21 cellular contexts compared by ENCODE assay signal in the genomic region with DNA sequence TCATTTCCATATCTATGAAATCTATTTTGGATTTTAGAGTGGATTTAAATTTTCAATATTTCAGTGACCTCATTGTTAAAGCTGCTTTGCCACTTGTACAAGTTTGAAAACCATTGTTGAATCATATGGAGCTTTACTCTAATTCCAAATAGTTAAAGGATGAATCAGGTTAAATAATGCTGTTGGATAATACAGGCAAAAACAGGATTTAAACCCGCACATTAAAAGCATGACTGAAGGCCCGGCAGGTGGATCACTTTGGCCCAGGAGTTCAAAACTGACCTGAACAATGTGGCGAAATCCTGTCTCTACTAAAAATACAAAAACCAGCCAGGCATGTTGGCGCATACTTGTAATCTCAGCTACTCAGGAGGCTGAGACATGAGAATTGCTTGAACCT.
A peak's percentile ranks its signal among the peaks of the same experiment; 100 is the strongest.
DNase-seq lines count a peak whose midpoint lies in the region; ATAC-seq and TF ChIP-seq lines count a peak whose summit lies in the region.
"Had no signal": no experiment of that assay in that cellular context is flagged by ENCODE, and none has a peak within 500 bp of the region (broad histone marks: within the 10 kb centered on the region; RNA-seq: fewer than 3 reads in every experiment).

No MANE protein-coding gene starts in this region.

- POLR2A ChIA-PET in WTC11 (lab: Charles Lee) = interaction anchor here (1.0 kb wide), 1 partner anchor 69 kb away, joined by 3 read pairs; no protein-coding TSS in a partner anchor
- POLR2A ChIA-PET in PC-9 (lab: Charles Lee; ENCODE audit: unreplicated experiment) = interaction anchor here (0.7 kb wide), 1 partner anchor 67 kb away, joined by 9 read pairs; no protein-coding TSS in a partner anchor

- no peak overlapping the region for H3K4me3 ChIP-seq in PC-9
- H3K4me3 ChIP-seq: tibial nerve had no signal

- peaks cover 52% of the 10 kb centered on the region for H3K36me3 Mint-ChIP-seq in WTC11

- peaks cover 5% of the 10 kb centered on the region; the same call in 1 of the 2 replicates for H3K4me1 Mint-ChIP-seq in WTC11
- H3K4me1 Mint-ChIP-seq: memory B cell had no signal

- no TSS peak for BruUV-seq in PC-9 (replicated peaks; lab: Mats Ljungman, UMichigan)

- H4K20me1 ChIP-seq in PC-9 (ENCODE audit: insufficient read depth) = no peaks in the 10 kb centered on the region

- CTCF ChIA-PET in WTC11 (lab: Charles Lee) (no interaction called here), PC-9 (lab: Charles Lee) (no interaction called here)

- 0 out of 2 replicates have a peak, but pooled peaks cover 4% of the 10 kb centered on the region for H3K36me3 ChIP-seq in PC-9 (ENCODE audit: low read depth)

- no peaks in the 10 kb centered on the region for H3K9me2 ChIP-seq in PC-9 (ENCODE audit: insufficient read depth)

- H3K79me2 ChIP-seq in PC-9 (ENCODE audit: low read depth) = no peaks in the 10 kb centered on the region
- H3K79me2 ChIP-seq: parathyroid adenoma had no signal

- ATAC-seq in WTC11 (no peak), HG03378 (IDR thresholded peaks at IDR 0.05; ENCODE audit: unreplicated experiment) (no peak), HG03457 (IDR thresholded peaks at IDR 0.05; ENCODE audit: unreplicated experiment) (no peak)
- ATAC-seq: naive thymus-derived CD4-positive, alpha-beta T cell had no signal

- no peak overlapping the region for H3K27ac ChIP-seq in PC-9
- H3K27ac ChIP-seq: parathyroid adenoma, tibial nerve had no signal

- 0 out of 2 replicates have a peak overlapping the region, but pooled peaks have one; percentile 22 for H3K27ac Mint-ChIP-seq in WTC11
- H3K27ac Mint-ChIP-seq: activated CD4-positive, alpha-beta T cell treated with anti-CD3 and anti-CD28 coated beads, Interleukin-2, amount 10 ng/mL, durations not matched to agents 24 days and 14 days; memory B cell; naive thymus-derived CD4-positive, alpha-beta T cell had no signal

- no peak overlapping the region for H2AFZ ChIP-seq in PC-9
- H2AFZ ChIP-seq: parathyroid adenoma had no signal

- H3K27me3 Mint-ChIP-seq in WTC11 (ENCODE audit: low read depth) = no peaks in the 10 kb centered on the region
- H3K27me3 Mint-ChIP-seq: activated CD4-positive, alpha-beta T cell treated with anti-CD3 and anti-CD28 coated beads, Interleukin-2, amount 10 ng/mL, durations not matched to agents 24 days and 14 days; memory B cell; naive thymus-derived CD4-positive, alpha-beta T cell had no signal

- DNase-seq in HPDE6-E6E7 (ENCODE audit: extremely low spot score) (peak; percentile 1), WTC11 (ENCODE audit: low spot score) (no peak), fibroblast of peridontal ligament (ENCODE audit: extremely low read depth) (peak; percentile 30), PC-9 (no peak), OCI-M1 (lab: John Stamatoyannopoulos, UW) (no peak)
- DNase-seq: activated CD4-positive, alpha-beta T cell treated with anti-CD3 and anti-CD28 coated beads, Interleukin-2, amount 10 ng/mL, durations not matched to agents 24 days and 14 days; activated CD8-positive, alpha-beta memory T cell treated with anti-CD3 and anti-CD28 coated beads, Interleukin-2, amount 50 U/mL, for 4 hours; activated gamma-delta T cell; amygdala; C1 segment of cervical spinal cord; effector memory CD4-positive, alpha-beta T cell; MM.1S; naive thymus-derived CD4-positive, alpha-beta T cell; NCI-H1694; NCI-H2227 treated with DMSO at 0.1 percent for 48 hours; stimulated activated naive CD4-positive, alpha-beta T cell treated with Interleukin-2 at 50 U/mL for 16 hours had no signal

- H3K27me3 ChIP-seq in PC-9 (ENCODE audit: insufficient read depth, low read depth) = no peaks in the 10 kb centered on the region
- H3K27me3 ChIP-seq: tibial nerve had no signal

- intact Hi-C loops in PC-9 (cut with micrococcal nuclease; ENCODE audit: unreplicated experiment) = no loop called here

- TF ChIP-seq CTCF in WTC11 (IDR thresholded peaks at IDR 0.05) = no peak
- TF ChIP-seq CTCF in PC-9 (conservative IDR thresholded peaks at IDR 0.05) = no peak

- no peak overlapping the region for H3K4me2 ChIP-seq in PC-9

- H3K4me3 Mint-ChIP-seq in WTC11 = no peak overlapping the region
- H3K4me3 Mint-ChIP-seq: activated CD4-positive, alpha-beta T cell treated with anti-CD3 and anti-CD28 coated beads, Interleukin-2, amount 10 ng/mL, durations not matched to agents 24 days and 14 days; memory B cell; naive thymus-derived CD4-positive, alpha-beta T cell had no signal

- no peaks in the 10 kb centered on the region for H3K9me3 Mint-ChIP-seq in WTC11
- H3K9me3 Mint-ChIP-seq: activated CD4-positive, alpha-beta T cell treated with anti-CD3 and anti-CD28 coated beads, Interleukin-2, amount 10 ng/mL, durations not matched to agents 24 days and 14 days; memory B cell; naive thymus-derived CD4-positive, alpha-beta T cell had no signal

- H3K9me3 ChIP-seq in PC-9 (ENCODE audit: insufficient read depth, low read depth) = no peaks in the 10 kb centered on the region
- H3K9me3 ChIP-seq: tibial nerve had no signal

- no peaks in the 10 kb centered on the region for H3F3A ChIP-seq in PC-9 (ENCODE audit: insufficient read depth, low read depth)

- H3K4me1 ChIP-seq in PC-9 (replicated peaks; ENCODE audit: insufficient read depth) = no peaks in the 10 kb centered on the region
- H3K4me1 ChIP-seq: parathyroid adenoma, tibial nerve had no signal

TF ChIP-seq in WTC11, 78 proteins besides CTCF, POLR2A, EP300 and RAD21:
- no peak for TF ChIP-seq ZNF512 (CRISPR knock-in tag; IDR thresholded peaks at IDR 0.05; ENCODE audit: borderline replicate concordance)
- no peak for TF ChIP-seq ARID4B (CRISPR knock-in tag; IDR thresholded peaks at IDR 0.05; ENCODE audit: borderline replicate concordance)

Comparison
In these comparisons a context has a peak if more than half of its experiments do, and no peak if none do; other contexts are left out.
1. DNase-seq: peak in HPDE6-E6E7 (single experiment) and fibroblast of peridontal ligament (single experiment); none in WTC11 (single experiment), PC-9 (0 of 2) and OCI-M1 (single experiment).